In genomic region chr7:28799619-28800018, GRCh38 we compare ENCODE assay signal across 19 cellular contexts.
A peak's percentile ranks its signal among the peaks of the same experiment; 100 is the strongest.
DNase-seq lines count a peak whose midpoint lies in the region; ATAC-seq, FAIRE-seq and TF ChIP-seq lines count a peak whose summit lies in the region.
"Had no signal": no experiment of that assay in that cellular context is flagged by ENCODE, and none has a peak within 500 bp of the region (broad histone marks: within the 10 kb centered on the region; RNA-seq: fewer than 3 reads in every experiment).

No MANE protein-coding gene starts in this region.

- POLR2A ChIA-PET in GM12878 (lab: Charles Lee), result no interaction called here

- H3K27ac ChIP-seq in GM12878 (ENCODE audit: control insufficient read depth, insufficient read depth) (no peak overlapping the region), mesenchymal stem cell (ENCODE audit: low read length, poor library complexity, severe bottlenecking) (no peak overlapping the region)
- H3K27ac ChIP-seq: BLaER1 treated with 17β-estradiol and CSF1 and Interleukin-3, amounts not matched to agents 10 nM and 100 nM had no signal

- H2AFZ ChIP-seq in GM12878 (ENCODE audit: control insufficient read depth, low read depth, low read length) (no peak overlapping the region), mesenchymal stem cell (ENCODE audit: low read depth, low read length) (no peak overlapping the region)
- H2AFZ ChIP-seq: GM23338 had no signal

- H3K4me2 ChIP-seq in GM12878 (ENCODE audit: control insufficient read depth, insufficient read depth), result no peak overlapping the region
- no peak overlapping the region for H3K4me2 ChIP-seq in mesenchymal stem cell (ENCODE audit: low read length, poor library complexity, severe bottlenecking)
- H3K4me2 ChIP-seq: BLaER1 treated with 17β-estradiol and CSF1 and Interleukin-3, amounts not matched to agents 10 nM and 100 nM; GM23338 had no signal

- TF ChIP-seq POLR2A in GM12878 (IDR thresholded peaks at IDR 0.05; ENCODE audit: low read depth, low read length), result no peak

- ATAC-seq in GM12878, result no peak
- ATAC-seq in natural killer cell treated with Interleukin-12 subunit alpha and Interleukin-12 subunit beta and Interleukin-15 and Interleukin-18, amount 100 ng/mL, for 72 hours, result no peak
- ATAC-seq: GM23338 had no signal

- H2BK12ac ChIP-seq in mesenchymal stem cell (ENCODE audit: low read length in 2 of 2), result no peak overlapping the region

- no peaks in the 10 kb centered on the region for H3K79me2 ChIP-seq in GM12878 (ENCODE audit: control insufficient read depth, insufficient read depth, low read length)

- peaks cover 23% of the 10 kb centered on the region for H3K4me1 Mint-ChIP-seq in CD14-positive monocyte
- H3K4me1 Mint-ChIP-seq in natural killer cell treated with Interleukin-12 subunit alpha and Interleukin-12 subunit beta and Interleukin-15 and Interleukin-18, amount 100 ng/mL, for 72 hours (ENCODE audit: low read depth in 2 of 2), result no peaks in the 10 kb centered on the region
- H3K4me1 Mint-ChIP-seq: CD4-positive, alpha-beta memory T cell had no signal

- H4K20me1 ChIP-seq in GM12878 (ENCODE audit: control insufficient read depth, insufficient read depth), result no peaks in the 10 kb centered on the region
- H4K20me1 ChIP-seq: BLaER1 treated with 17β-estradiol and CSF1 and Interleukin-3, amounts not matched to agents 10 nM and 100 nM had no signal

- H3K4me3 Mint-ChIP-seq in CD14-positive monocyte, result no peak overlapping the region
- no peak overlapping the region for H3K4me3 Mint-ChIP-seq in natural killer cell treated with Interleukin-12 subunit alpha and Interleukin-12 subunit beta and Interleukin-15 and Interleukin-18, amount 100 ng/mL, for 72 hours
- H3K4me3 Mint-ChIP-seq: CD4-positive, alpha-beta memory T cell; GM23338 had no signal

- 37% methylated on average over 1 of the region's 1 CpG for WGBS in GM12878 (ENCODE audit: insufficient coverage, insufficient replicate concordance, low lambda C conversion rate, missing lambda C conversion rate)
- no CpG with 5 or more reads among the region's 1 CpG for WGBS in mesenchymal stem cell

- H3K14ac ChIP-seq in mesenchymal stem cell (ENCODE audit: low read length in 2 of 2), result no peak overlapping the region

- no peak overlapping the region for H4K8ac ChIP-seq in mesenchymal stem cell (ENCODE audit: low read length)

- no peak overlapping the region for H2AK5ac ChIP-seq in mesenchymal stem cell (ENCODE audit: low read length, severe bottlenecking)

- no peak for TF ChIP-seq CTCF in CD14-positive monocyte (IDR thresholded peaks at IDR 0.05)
- no peak for TF ChIP-seq CTCF in GM12878 (IDR thresholded peaks at IDR 0.05 in 2 of 3, conservative IDR thresholded peaks at IDR 0.05 in 1 of 3; ENCODE audit: control insufficient read depth in 2 of 3, extremely low read depth in 1 of 3, insufficient read depth in 1 of 3, low read depth in 3 of 3, low read length in 3 of 3)

- no peak for TF ChIP-seq RAD21 in GM12878 (IDR thresholded peaks at IDR 0.05; ENCODE audit: insufficient read depth, low read depth, low read length)

- peaks cover 0 to 5% (median 3%) of the 10 kb centered on the region in 3 donors for H3K27me3 Mint-ChIP-seq in CD14-positive monocyte (ENCODE audit: low read depth in 3 of 3)
- peaks cover 21 to 26% of the 10 kb centered on the region in 2 donors for H3K27me3 Mint-ChIP-seq in natural killer cell treated with Interleukin-12 subunit alpha and Interleukin-12 subunit beta and Interleukin-15 and Interleukin-18, amount 100 ng/mL, for 72 hours

- peaks cover 27 to 55% of the 10 kb centered on the region in 2 donors for H3K36me3 Mint-ChIP-seq in CD14-positive monocyte
- no peaks in the 10 kb centered on the region for H3K36me3 Mint-ChIP-seq in natural killer cell treated with Interleukin-12 subunit alpha and Interleukin-12 subunit beta and Interleukin-15 and Interleukin-18, amount 100 ng/mL, for 72 hours
- H3K36me3 Mint-ChIP-seq: CD4-positive, alpha-beta memory T cell had no signal

- in situ Hi-C loops in GM12878 (cut with MboI), result no loop called here

- RAD21 ChIA-PET in GM12878 (lab: Charles Lee; ENCODE audit: unreplicated experiment), result no interaction called here

- peaks cover 27% of the 10 kb centered on the region for H3K79me1 ChIP-seq in mesenchymal stem cell (replicated peaks; ENCODE audit: low read length, poor library complexity, severe bottlenecking)

- H3K36me3 ChIP-seq in GM12878 (ENCODE audit: control insufficient read depth in 2 of 2, insufficient read depth in 2 of 2, low read length in 1 of 2) (peaks cover 0 to 6% of the 10 kb centered on the region in 2 experiments; a peak in 2 of 4 replicates), mesenchymal stem cell (ENCODE audit: control insufficient read depth in 1 of 2, insufficient read depth in 2 of 2, low read depth in 1 of 2, low read length in 2 of 2) (peaks cover 6 to 12% of the 10 kb centered on the region in 2 experiments)
- H3K36me3 ChIP-seq: BLaER1 treated with 17β-estradiol and CSF1 and Interleukin-3, amounts not matched to agents 10 nM and 100 nM had no signal

- peak overlapping the region; percentile 59 to 92 (median 86) for H3K27ac Mint-ChIP-seq in CD14-positive monocyte
- H3K27ac Mint-ChIP-seq in natural killer cell treated with Interleukin-12 subunit alpha and Interleukin-12 subunit beta and Interleukin-15 and Interleukin-18, amount 100 ng/mL, for 72 hours, result no peak overlapping the region
- H3K27ac Mint-ChIP-seq: CD4-positive, alpha-beta memory T cell; GM23338 had no signal

- peaks cover 0 to 5% (median 2%) of the 10 kb centered on the region in 7 donors for H3K9me3 Mint-ChIP-seq in CD14-positive monocyte
- no peaks in the 10 kb centered on the region for H3K9me3 Mint-ChIP-seq in natural killer cell treated with Interleukin-12 subunit alpha and Interleukin-12 subunit beta and Interleukin-15 and Interleukin-18, amount 100 ng/mL, for 72 hours
- H3K9me3 Mint-ChIP-seq: GM23338 had no signal

- H3K4me1 ChIP-seq in GM12878 (ENCODE audit: control insufficient read depth, insufficient read depth, low read length) (no peaks in the 10 kb centered on the region), mesenchymal stem cell (ENCODE audit: control insufficient read depth, insufficient read depth, low read depth, low read length) (peaks cover 8% of the 10 kb centered on the region)
- H3K4me1 ChIP-seq: BLaER1 treated with 17β-estradiol and CSF1 and Interleukin-3, amounts not matched to agents 10 nM and 100 nM had no signal

- H3K9me3 ChIP-seq in GM12878 (replicated peaks; ENCODE audit: control insufficient read depth, insufficient read depth, low read length), result no peaks in the 10 kb centered on the region
- no peaks in the 10 kb centered on the region for H3K9me3 ChIP-seq in mesenchymal stem cell (ENCODE audit: control insufficient read depth, low read length)

- H3K23ac ChIP-seq in mesenchymal stem cell (ENCODE audit: low read length in 2 of 2), result no peak overlapping the region

- SMC1A ChIA-PET in GM12878 (lab: Charles Lee; ENCODE audit: uncharacterized antibody, unreplicated experiment), result interaction anchor here (0.6 to 1.6 kb wide), 5 partner anchors 8 to 60 kb away, joined by 3 to 4 read pairs (median 3); no protein-coding TSS in a partner anchor

- no peak overlapping the region for H3K18ac ChIP-seq in mesenchymal stem cell (ENCODE audit: low read depth in 1 of 2, low read length in 2 of 2)

- no peak overlapping the region for H3K4ac ChIP-seq in mesenchymal stem cell (ENCODE audit: low read depth in 1 of 2, low read length in 2 of 2)

- DNase-seq in CD14-positive monocyte (ENCODE audit: low spot score), result no peak
- DNase-seq in NCI-H226, result peak; percentile 41
- DNase-seq in GM12878 (ENCODE audit: low read depth, low spot score), result no peak
- no peak for DNase-seq in mesenchymal stem cell
- DNase-seq in natural killer cell treated with Interleukin-12 subunit alpha and Interleukin-12 subunit beta and Interleukin-15 and Interleukin-18, amount 100 ng/mL, for 72 hours (ENCODE audit: low spot score), result no peak
- no peak for DNase-seq in medulla oblongata (ENCODE audit: extremely low spot score)
- no peak for DNase-seq in GF-D8 (lab: John Stamatoyannopoulos, UW)
- DNase-seq in GM03348 (ENCODE audit: low spot score), result no peak
- DNase-seq: ACHN; CD4-positive, alpha-beta memory T cell; COR-L47; DMS153; DMS79 treated with DMSO at 0.1 percent for 48 hours; EL; H7 had no signal

- no peak overlapping the region for H2BK120ac ChIP-seq in mesenchymal stem cell (ENCODE audit: low read depth, low read length)

- no peak overlapping the region for H4K91ac ChIP-seq in mesenchymal stem cell (ENCODE audit: low read length)

- intact Hi-C loops in CD14-positive monocyte (cut with micrococcal nuclease), result no loop called here
- intact Hi-C loops in GM12878 (cut with micrococcal nuclease; ENCODE audit: unreplicated experiment), result no loop called here

- no peak overlapping the region for H2BK5ac ChIP-seq in mesenchymal stem cell (ENCODE audit: low read depth, low read length, poor library complexity, severe bottlenecking)

- no peak overlapping the region for H3K9ac ChIP-seq in GM12878 (ENCODE audit: control insufficient read depth, insufficient read depth, low read length)
- peak overlapping the region; percentile 48 for H3K9ac ChIP-seq in mesenchymal stem cell (ENCODE audit: low read length)
- H3K9ac ChIP-seq: BLaER1 treated with 17β-estradiol and CSF1 and Interleukin-3, amounts not matched to agents 10 nM and 100 nM had no signal

- H3K4me3 ChIP-seq in GM12878, result no peak overlapping the region
- no peak overlapping the region for H3K4me3 ChIP-seq in mesenchymal stem cell (ENCODE audit: insufficient read depth in 1 of 2, low read depth in 1 of 2, low read length in 2 of 2)
- H3K4me3 ChIP-seq: BLaER1 treated with 17β-estradiol and CSF1 and Interleukin-3, amounts not matched to agents 10 nM and 100 nM; GM23338 had no signal

- H2BK15ac ChIP-seq in mesenchymal stem cell (ENCODE audit: low read depth, poor library complexity, severe bottlenecking), result no peak overlapping the region

- no TSS peak for BruUV-seq in GM12878 (replicated peaks; lab: Mats Ljungman, UMichigan)

- CTCF ChIA-PET in GM12878 (lab: Yijun Ruan, JAX), result interaction anchor here (1.0 kb wide), 1 partner anchor 54 kb away, joined by 4 read pairs; no protein-coding TSS in a partner anchor

- no peak for TF ChIP-seq EP300 in GM12878 (IDR thresholded peaks at IDR 0.05; ENCODE audit: borderline replicate concordance in 1 of 2, control insufficient read depth in 1 of 2, low read depth in 2 of 2, low read length in 2 of 2)

- no peak for FAIRE-seq in GM12878 (lab: Jason Lieb, UNC)
- FAIRE-seq: D721Med, G401.6 had no signal

- no peaks in the 10 kb centered on the region for H3K27me3 ChIP-seq in GM12878 (replicated peaks in 1 of 2; ENCODE audit: control insufficient read depth in 2 of 2, insufficient read depth in 2 of 2, low read length in 1 of 2)
- H3K27me3 ChIP-seq in mesenchymal stem cell (ENCODE audit: control insufficient read depth in 1 of 2, insufficient read depth in 1 of 2, low read length in 2 of 2), result no peaks in the 10 kb centered on the region
- H3K27me3 ChIP-seq: BLaER1 treated with 17β-estradiol and CSF1 and Interleukin-3, amounts not matched to agents 10 nM and 100 nM had no signal

TF ChIP-seq in GM12878, 131 proteins besides CTCF, POLR2A, EP300 and RAD21:
- TF ChIP-seq WRNIP1 (IDR thresholded peaks at IDR 0.05; ENCODE audit: borderline replicate concordance, low read depth, low read length), result no peak
- peak; percentile 79 for TF ChIP-seq ZNF24 (IDR thresholded peaks at IDR 0.05)

Comparison
In these comparisons a context has a peak if more than half of its experiments do, and no peak if none do; other contexts are left out.
1. H3K27ac Mint-ChIP-seq: peak in CD14-positive monocyte (7 of 7); none in natural killer cell treated with Interleukin-12 subunit alpha and Interleukin-12 subunit beta and Interleukin-15 and Interleukin-18, amount 100 ng/mL, for 72 hours (0 of 2).